Comparison of ENCODE assay signal across 10 cellular contexts in genomic region chr9:120905794-120906248, GRCh38. TPM values are rescaled to one million over a fixed set of nuclear protein-coding genes. Genes with fewer than 3 reads are reported as not detected.
DNase-seq lines count a peak whose midpoint lies in the region; ATAC-seq and TF ChIP-seq lines count a peak whose summit lies in the region.
"Had no signal": no experiment of that assay in that cellular context is flagged by ENCODE, and none has a peak within 500 bp of the region (broad histone marks: within the 10 kb centered on the region; RNA-seq: fewer than 3 reads in every experiment).

No MANE protein-coding gene starts in this region.

- peaks cover 88% of the 10 kb centered on the region for H3K4me1 ChIP-seq in CD4-positive, CD25-positive, alpha-beta regulatory T cell (ENCODE audit: control insufficient read depth, insufficient read depth, low read length, poor library complexity, severe bottlenecking)
- H3K4me1 ChIP-seq in CD8-positive, alpha-beta memory T cell (ENCODE audit: insufficient read depth, low read length) = peaks cover 87% of the 10 kb centered on the region

- peaks cover 63% of the 10 kb centered on the region for H3K36me3 Mint-ChIP-seq in CD4-positive, CD25-positive, alpha-beta regulatory T cell
- H3K36me3 Mint-ChIP-seq in CD8-positive, alpha-beta memory T cell = peaks cover 0 to 91% (median 25%) of the 10 kb centered on the region in 3 donors
- peaks cover 89% of the 10 kb centered on the region for H3K36me3 Mint-ChIP-seq in activated CD8-positive, alpha-beta T cell treated with anti-CD3 and anti-CD28 coated beads for 36 hours (ENCODE audit: low read depth)
- peaks cover 2 to 25% (median 17%) of the 10 kb centered on the region in 3 donors for H3K36me3 Mint-ChIP-seq in immature natural killer cell

- H3K9me3 Mint-ChIP-seq in CD4-positive, CD25-positive, alpha-beta regulatory T cell = no peaks in the 10 kb centered on the region
- H3K9me3 Mint-ChIP-seq in CD8-positive, alpha-beta memory T cell = no peaks in the 10 kb centered on the region
- no peaks in the 10 kb centered on the region for H3K9me3 Mint-ChIP-seq in activated CD8-positive, alpha-beta T cell treated with anti-CD3 and anti-CD28 coated beads for 36 hours
- no peaks in the 10 kb centered on the region for H3K9me3 Mint-ChIP-seq in immature natural killer cell
- H3K9me3 Mint-ChIP-seq: CD14-positive monocyte had no signal

- H3K27me3 ChIP-seq in CD4-positive, CD25-positive, alpha-beta regulatory T cell (ENCODE audit: control insufficient read depth, insufficient read depth, low read length) = no peaks in the 10 kb centered on the region
- no peaks in the 10 kb centered on the region for H3K27me3 ChIP-seq in CD8-positive, alpha-beta memory T cell (ENCODE audit: insufficient read depth, low read length, poor library complexity, severe bottlenecking)

- H3K4me1 Mint-ChIP-seq in CD4-positive, CD25-positive, alpha-beta regulatory T cell = peaks cover 17 to 94% (median 65%) of the 10 kb centered on the region in 4 donors
- H3K4me1 Mint-ChIP-seq in CD8-positive, alpha-beta memory T cell = peaks cover 84 to 93% (median 91%) of the 10 kb centered on the region in 3 donors
- H3K4me1 Mint-ChIP-seq in activated CD8-positive, alpha-beta T cell treated with anti-CD3 and anti-CD28 coated beads for 36 hours (ENCODE audit: low read depth) = peaks cover 91% of the 10 kb centered on the region
- peaks cover 54 to 66% of the 10 kb centered on the region in 2 donors for H3K4me1 Mint-ChIP-seq in immature natural killer cell

- ATAC-seq in CD4-positive, CD25-positive, alpha-beta regulatory T cell (ENCODE audit: low read depth in 2 of 2) = no peak
- ATAC-seq in activated CD8-positive, alpha-beta T cell treated with anti-CD3 and anti-CD28 coated beads for 36 hours = peak; percentile 16
- no peak for ATAC-seq in left ventricle myocardium superior

- H3K4me3 Mint-ChIP-seq in CD4-positive, CD25-positive, alpha-beta regulatory T cell = peak overlapping the region; percentile 27 to 80 (median 67)
- H3K4me3 Mint-ChIP-seq in CD8-positive, alpha-beta memory T cell = peak overlapping the region; percentile 41 to 89 (median 69)
- peak overlapping the region; percentile 20 for H3K4me3 Mint-ChIP-seq in activated CD8-positive, alpha-beta T cell treated with anti-CD3 and anti-CD28 coated beads for 36 hours
- H3K4me3 Mint-ChIP-seq in immature natural killer cell = peak overlapping the region; percentile 64 to 78 (median 66)
- H3K4me3 Mint-ChIP-seq: CD14-positive monocyte had no signal

- H3K27ac Mint-ChIP-seq in CD4-positive, CD25-positive, alpha-beta regulatory T cell = peak overlapping the region; percentile 93 to 100 (median 93)
- H3K27ac Mint-ChIP-seq in CD8-positive, alpha-beta memory T cell = peak overlapping the region; percentile 92 to 98 (median 96)
- H3K27ac Mint-ChIP-seq in activated CD8-positive, alpha-beta T cell treated with anti-CD3 and anti-CD28 coated beads for 36 hours = peak overlapping the region; percentile 86
- H3K27ac Mint-ChIP-seq in immature natural killer cell = peak overlapping the region; percentile 34 to 92 (median 85)

- H3K27ac ChIP-seq in CD4-positive, CD25-positive, alpha-beta regulatory T cell (ENCODE audit: insufficient read depth, low read length, poor library complexity, severe bottlenecking) = peak overlapping the region; percentile 98
- peak overlapping the region; percentile 13 for H3K27ac ChIP-seq in CD8-positive, alpha-beta memory T cell (ENCODE audit: low read depth, low read length)
- no peak overlapping the region for H3K27ac ChIP-seq in caudate nucleus (ENCODE audit: low read depth, low read length)

- intact Hi-C loops in activated CD8-positive, alpha-beta T cell treated with anti-CD3 and anti-CD28 coated beads for 36 hours (cut with micrococcal nuclease) = no loop called here
- intact Hi-C loops in left ventricle myocardium superior (cut with micrococcal nuclease) = no loop called here

- POLR2A ChIA-PET in CD8-positive, alpha-beta memory T cell (lab: Charles Lee) = interaction anchor here (0.5 to 7.0 kb wide), 6 partner anchors 11 to 207 kb away, joined by 4 to 67 read pairs (median 10); partner anchors contain the start of gene TRAF1
- POLR2A ChIA-PET in activated CD8-positive, alpha-beta T cell treated with anti-CD3 and anti-CD28 coated beads for 36 hours (lab: Charles Lee) = interaction anchor here (60.2 to 67.1 kb wide), 2 partner anchors 6 to 11 kb away, joined by 2439 read pairs; partner anchors contain the start of genes PHF19 and TRAF1

- CTCF ChIA-PET in CD8-positive, alpha-beta memory T cell (lab: Charles Lee) = interaction anchor here (1.2 to 5.6 kb wide), 7 partner anchors 11 to 30 kb away, joined by 3 to 38 read pairs (median 6); partner anchors contain the start of gene PHF19
- CTCF ChIA-PET in activated CD8-positive, alpha-beta T cell treated with anti-CD3 and anti-CD28 coated beads for 36 hours (lab: Charles Lee) = interaction anchor here (1.2 kb wide), 1 partner anchor 14 kb away, joined by 3 read pairs; no protein-coding TSS in a partner anchor

- TF ChIP-seq CTCF in activated CD8-positive, alpha-beta T cell treated with anti-CD3 and anti-CD28 coated beads for 36 hours (IDR thresholded peaks at IDR 0.05) = no peak

- no peaks in the 10 kb centered on the region for H3K9me3 ChIP-seq in CD4-positive, CD25-positive, alpha-beta regulatory T cell (ENCODE audit: control insufficient read depth in 2 of 2, low read length in 2 of 2)
- H3K9me3 ChIP-seq in CD8-positive, alpha-beta memory T cell (ENCODE audit: low read length) = no peaks in the 10 kb centered on the region

- peaks cover 67% of the 10 kb centered on the region for H3K36me3 ChIP-seq in CD4-positive, CD25-positive, alpha-beta regulatory T cell (ENCODE audit: control insufficient read depth, insufficient read depth, low read length)
- peaks cover 38% of the 10 kb centered on the region for H3K36me3 ChIP-seq in CD8-positive, alpha-beta memory T cell (ENCODE audit: insufficient read depth, low read length)

- H3K4me3 ChIP-seq in CD4-positive, CD25-positive, alpha-beta regulatory T cell (ENCODE audit: low read depth, low read length) = no peak overlapping the region
- H3K4me3 ChIP-seq in CD8-positive, alpha-beta memory T cell (ENCODE audit: low read length) = no peak overlapping the region
- H3K4me3 ChIP-seq: smooth muscle cell had no signal

- no peaks in the 10 kb centered on the region for H3K27me3 Mint-ChIP-seq in CD4-positive, CD25-positive, alpha-beta regulatory T cell
- H3K27me3 Mint-ChIP-seq in CD8-positive, alpha-beta memory T cell = no peaks in the 10 kb centered on the region
- no peaks in the 10 kb centered on the region for H3K27me3 Mint-ChIP-seq in activated CD8-positive, alpha-beta T cell treated with anti-CD3 and anti-CD28 coated beads for 36 hours
- peaks cover 0 to 4% (median 2%) of the 10 kb centered on the region in 3 donors for H3K27me3 Mint-ChIP-seq in immature natural killer cell (ENCODE audit: low read depth in 3 of 3)

- peak in 1 of 3 donors; percentile 26 for DNase-seq in CD4-positive, CD25-positive, alpha-beta regulatory T cell
- peak in 4 of 5 donors; percentile 34 to 80 (median 50) for DNase-seq in CD8-positive, alpha-beta memory T cell
- peak; percentile 67 for DNase-seq in activated CD8-positive, alpha-beta T cell treated with anti-CD3 and anti-CD28 coated beads for 36 hours
- DNase-seq in immature natural killer cell = peak; percentile 42 to 47 (median 44)
- DNase-seq in caudate nucleus (lab: John Stamatoyannopoulos, UW) = no peak
- no peak for DNase-seq in left ventricle myocardium superior
- no peak for DNase-seq in NCI-H2107 (lab: John Stamatoyannopoulos, UW)
- DNase-seq: MV-4-11 had no signal

RNA-seq across cellular contexts. Expression of gene TRAF1, which starts 20.8 kb away (rescaled TPM):
- total RNA-seq in CD4-positive, CD25-positive, alpha-beta regulatory T cell = 167 TPM
- 10 to 100 TPM; 13.5 to 18.7 (median 16.5) TPM for polyA plus RNA-seq in CD4-positive, CD25-positive, alpha-beta regulatory T cell
- 100 to 1,000 TPM; 316 to 322 TPM for total RNA-seq in CD8-positive, alpha-beta memory T cell
- 12.1 TPM for polyA plus RNA-seq in CD8-positive, alpha-beta memory T cell
- total RNA-seq in activated CD8-positive, alpha-beta T cell treated with anti-CD3 and anti-CD28 coated beads for 36 hours = 100 to 1,000 TPM; 147 to 150 TPM
- polyA plus RNA-seq in immature natural killer cell = 1 to 10 TPM in 2 of 3 donors, under 1 TPM in 1; 0.67 to 3.4 (median 1.5) TPM
- 2.4 TPM for total RNA-seq in left ventricle myocardium superior

RNA-seq across cellular contexts. Expression of gene PHF19, which starts 28.8 kb away (rescaled TPM):
- 149 TPM for total RNA-seq in CD4-positive, CD25-positive, alpha-beta regulatory T cell
- 10 to 100 TPM; 21.4 to 43.2 (median 31.9) TPM for polyA plus RNA-seq in CD4-positive, CD25-positive, alpha-beta regulatory T cell
- total RNA-seq in CD8-positive, alpha-beta memory T cell = 100 to 1,000 TPM; 206 to 214 TPM
- polyA plus RNA-seq in CD8-positive, alpha-beta memory T cell = 8.3 TPM
- 100 to 1,000 TPM; 210 to 216 TPM for total RNA-seq in activated CD8-positive, alpha-beta T cell treated with anti-CD3 and anti-CD28 coated beads for 36 hours
- polyA plus RNA-seq in immature natural killer cell = 10 to 100 TPM; 12.1 to 12.9 (median 12.8) TPM
- 9.5 TPM for total RNA-seq in left ventricle myocardium superior

Comparison
In these comparisons a context has a peak if more than half of its experiments do, and no peak if none do; other contexts are left out.
1. DNase-seq: peak in CD8-positive, alpha-beta memory T cell (4 of 5), activated CD8-positive, alpha-beta T cell treated with anti-CD3 and anti-CD28 coated beads for 36 hours (single experiment) and immature natural killer cell (3 of 3); none in caudate nucleus (0 of 61), left ventricle myocardium superior (single experiment) and NCI-H2107 (single experiment).
2. RNA of gene TRAF1, which starts 20.8 kb away (total RNA-seq): 316 to 322 TPM in CD8-positive, alpha-beta memory T cell, 167 TPM in CD4-positive, CD25-positive, alpha-beta regulatory T cell (single experiment) and 147 to 150 TPM in activated CD8-positive, alpha-beta T cell treated with anti-CD3 and anti-CD28 coated beads for 36 hours; 2.4 TPM in left ventricle myocardium superior (single experiment); every median in the first group is over 10 times any median in the second.
3. RNA of gene PHF19, which starts 28.8 kb away (total RNA-seq): 210 to 216 TPM in activated CD8-positive, alpha-beta T cell treated with anti-CD3 and anti-CD28 coated beads for 36 hours, 206 to 214 TPM in CD8-positive, alpha-beta memory T cell and 149 TPM in CD4-positive, CD25-positive, alpha-beta regulatory T cell (single experiment); 9.5 TPM in left ventricle myocardium superior (single experiment); every median in the first group is over 10 times any median in the second.
4. Peak in every context shown above with its lines, with median percentiles within 50 percentile points of each other: H3K27ac Mint-ChIP-seq and H3K4me3 Mint-ChIP-seq.